12 cellular contexts compared by ENCODE assay signal in genomic region chr3:52140792-52141191, GRCh38.
"Had no signal": no experiment of that assay in that cellular context is flagged by ENCODE, and none has a peak within 500 bp of the region (broad histone marks: within the 10 kb centered on the region; RNA-seq: fewer than 3 reads in every experiment).

No MANE protein-coding gene starts in this region.

- ATAC-seq: activated T-cell treated with anti-CD3 and anti-CD28 coated beads, Interleukin-2, amount 50 U/mL, for 72 hours; foreskin keratinocyte; sciatic nerve; stimulated activated naive B cell treated with anti-CD40 and anti-IgM and Interleukin-4, amounts not matched to agents 10 μg/mL and 1 μg/mL and 100 μg/mL, for 72 hours; upper lobe of right lung had no signal

- H3K27ac ChIP-seq: foreskin keratinocyte, upper lobe of right lung had no signal

- H3K36me3 ChIP-seq: thoracic aorta, upper lobe of right lung had no signal

- H3K4me1 ChIP-seq: foreskin keratinocyte had no signal

- H3K9me3 ChIP-seq: thoracic aorta, upper lobe of right lung had no signal

- DNase-seq: activated CD4-positive, alpha-beta T cell treated with anti-CD3 and anti-CD28 coated beads, Interleukin-2, amount 10 ng/mL, durations not matched to agents 7 days and 5 days; activated CD8-positive, alpha-beta memory T cell treated with anti-CD3 and anti-CD28 coated beads, Interleukin-2, amount 50 U/mL, for 4 hours; activated effector memory CD4-positive, alpha-beta T cell treated with anti-CD3 and anti-CD28 coated beads, Interleukin-2, amount 50 U/mL, for 16 hours; activated T-cell treated with anti-CD3 and anti-CD28 coated beads, Interleukin-2, amount 50 U/mL, for 72 hours; foreskin keratinocyte; glutamatergic neuron; hypothalamus; midbrain; stimulated activated naive B cell treated with anti-CD40 and anti-IgM and Interleukin-4, amounts not matched to agents 10 μg/mL and 1 μg/mL and 100 μg/mL, for 72 hours; upper lobe of right lung had no signal

- H3K4me3 ChIP-seq: thoracic aorta, upper lobe of right lung had no signal

- H3K27me3 ChIP-seq: foreskin keratinocyte, upper lobe of right lung had no signal
